Comparison of ENCODE assay signal across 16 cellular contexts in the genomic region with DNA sequence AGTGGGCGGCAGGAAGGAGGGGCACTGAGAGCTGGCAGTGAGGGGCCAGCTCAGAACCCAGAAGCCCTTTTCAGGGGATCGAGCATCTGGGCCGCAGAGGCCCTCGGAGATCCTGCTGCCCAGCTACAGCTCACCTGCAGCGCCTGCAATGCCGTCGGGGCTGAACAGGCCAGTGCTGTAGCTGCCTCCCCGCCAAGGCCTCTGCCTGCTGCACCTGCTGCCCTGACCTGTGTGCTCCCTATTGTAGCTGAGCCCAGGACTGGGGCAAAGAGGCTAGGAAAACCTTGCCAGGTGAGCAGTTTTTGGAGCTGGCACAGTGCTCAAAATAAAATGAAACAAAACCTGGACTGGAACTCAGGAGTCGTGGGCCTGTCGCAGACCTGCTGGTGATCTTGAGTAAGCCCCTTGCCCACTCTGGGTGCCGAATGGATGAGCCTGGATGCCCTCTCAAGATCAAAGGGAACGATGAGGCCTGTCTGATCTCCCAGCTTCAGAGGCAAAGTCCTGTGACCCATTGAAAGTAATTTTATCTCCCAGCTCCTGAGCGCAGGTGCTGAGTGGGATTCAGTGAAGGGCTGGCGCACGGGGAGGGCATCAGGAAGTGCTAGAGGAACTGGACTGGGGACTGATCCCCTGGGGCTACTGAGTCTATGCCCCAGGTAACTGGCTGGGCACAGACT.
DNase-seq lines count a peak whose midpoint lies in the region; ATAC-seq and TF ChIP-seq lines count a peak whose summit lies in the region.
"Had no signal": no experiment of that assay in that cellular context is flagged by ENCODE, and none has a peak within 500 bp of the region (broad histone marks: within the 10 kb centered on the region; RNA-seq: fewer than 3 reads in every experiment).

No MANE protein-coding gene starts in this region.

- H3K4me1 ChIP-seq in HUES6 (ENCODE audit: control insufficient read depth, insufficient read depth, low read length) (peaks cover 12% of the 10 kb centered on the region), NT2/D1 (ENCODE audit: insufficient read depth, insufficient read length) (peaks cover 12% of the 10 kb centered on the region), iPS-20b (ENCODE audit: insufficient read depth, low read length) (no peaks in the 10 kb centered on the region), BE2C (no peaks in the 10 kb centered on the region)
- H3K4me1 ChIP-seq: upper lobe of right lung had no signal

- H3K27ac ChIP-seq in HUES6 (ENCODE audit: low read depth, low read length): no peak overlapping the region
- no peak overlapping the region for H3K27ac ChIP-seq in iPS-20b (ENCODE audit: low read length)
- H3K27ac ChIP-seq: brain microvascular endothelial cell, gastrocnemius medialis, upper lobe of right lung had no signal

- DNase-seq in COLO668 (lab: John Stamatoyannopoulos, UW; ENCODE audit: unreplicated experiment): peak; percentile 93
- no peak for DNase-seq in NT2/D1 (ENCODE audit: low read depth, low spot score)
- DNase-seq in BE2C: no peak
- DNase-seq in GM10248 (ENCODE audit: extremely low spot score): no peak
- DNase-seq in stimulated activated CD4-positive, alpha-beta T cell treated with anti-CD3 and anti-CD28 coated beads, Interleukin-1b, Interleukin-23, amount 100 ng/mL, for 48 hours: no peak
- DNase-seq: activated CD4-positive, alpha-beta T cell treated with anti-CD3 and anti-CD28 coated beads, Interleukin-2, amount 50 U/mL, for 48 hours; activated naive CD4-positive, alpha-beta T cell; brain microvascular endothelial cell; gastrocnemius medialis; Right ventricle myocardium superior; T1000; upper lobe of right lung had no signal

- peak overlapping the region; percentile 54 for H3K4me3 ChIP-seq in HUES6 (ENCODE audit: low read depth, low read length)
- H3K4me3 ChIP-seq in NT2/D1 (ENCODE audit: insufficient read length, low read depth): peak overlapping the region; percentile 27
- peak overlapping the region; percentile 62; the same call in 1 of the 2 replicates for H3K4me3 ChIP-seq in iPS-20b (ENCODE audit: low read length)
- no peak overlapping the region for H3K4me3 ChIP-seq in BE2C (ENCODE audit: low read depth, low read length)
- H3K4me3 ChIP-seq: GM12878, upper lobe of right lung had no signal

- H3K9ac ChIP-seq in HUES6 (ENCODE audit: low read length) (no peak overlapping the region), NT2/D1 (ENCODE audit: insufficient read length, low read depth) (no peak overlapping the region), iPS-20b (ENCODE audit: low read depth, low read length) (no peak overlapping the region)

- H3K27me3 ChIP-seq in HUES6 (ENCODE audit: control insufficient read depth, insufficient read depth, low read length) (peaks cover 60% of the 10 kb centered on the region), NT2/D1 (ENCODE audit: insufficient read depth, insufficient read length) (peaks cover 43% of the 10 kb centered on the region), iPS-20b (ENCODE audit: insufficient read depth, low read length) (peaks cover 66% of the 10 kb centered on the region), BE2C (peaks cover 32% of the 10 kb centered on the region)

- CTCF ChIA-PET in GM10248 (lab: Yijun Ruan, JAX): interaction anchor here (1.0 to 1.1 kb wide), 2 partner anchors 13 to 155 kb away, joined by 3 read pairs; a partner anchor contains a TSS

- POLR2A ChIA-PET in GM10248 (lab: Yijun Ruan, JAX): no interaction called here

- ATAC-seq in HG03442 (IDR thresholded peaks at IDR 0.05; ENCODE audit: unreplicated experiment): no peak
- ATAC-seq: gastrocnemius medialis, GM12878, upper lobe of right lung had no signal

- TF ChIP-seq CTCF in BE2C (IDR thresholded peaks at IDR 0.05; ENCODE audit: low read depth, low read length): no peak
- TF ChIP-seq CTCF in GM10248 (IDR thresholded peaks at IDR 0.05; ENCODE audit: control extremely low read depth, extremely low read depth, low read depth, missing control alignments): no peak

- H3K36me3 ChIP-seq in HUES6 (ENCODE audit: control insufficient read depth, insufficient read depth, low read length): no peaks in the 10 kb centered on the region
- no peaks in the 10 kb centered on the region for H3K36me3 ChIP-seq in NT2/D1 (ENCODE audit: insufficient read depth, insufficient read length, low read length)
- H3K36me3 ChIP-seq in iPS-20b (ENCODE audit: insufficient read depth, low read depth, low read length): no peaks in the 10 kb centered on the region
- H3K36me3 ChIP-seq in BE2C: no peaks in the 10 kb centered on the region
- H3K36me3 ChIP-seq: brain microvascular endothelial cell, gastrocnemius medialis, upper lobe of right lung had no signal

- no peaks in the 10 kb centered on the region for H3K9me3 ChIP-seq in HUES6 (ENCODE audit: control insufficient read depth, insufficient read depth, low read depth, low read length)
- no peaks in the 10 kb centered on the region for H3K9me3 ChIP-seq in NT2/D1 (ENCODE audit: insufficient read depth, low read length)
- no peaks in the 10 kb centered on the region for H3K9me3 ChIP-seq in iPS-20b (ENCODE audit: insufficient read depth, low read depth, low read length)
- no peaks in the 10 kb centered on the region for H3K9me3 ChIP-seq in BE2C
- H3K9me3 ChIP-seq: gastrocnemius medialis, upper lobe of right lung had no signal
